20 cellular contexts compared by ENCODE assay signal in the genomic region with DNA sequence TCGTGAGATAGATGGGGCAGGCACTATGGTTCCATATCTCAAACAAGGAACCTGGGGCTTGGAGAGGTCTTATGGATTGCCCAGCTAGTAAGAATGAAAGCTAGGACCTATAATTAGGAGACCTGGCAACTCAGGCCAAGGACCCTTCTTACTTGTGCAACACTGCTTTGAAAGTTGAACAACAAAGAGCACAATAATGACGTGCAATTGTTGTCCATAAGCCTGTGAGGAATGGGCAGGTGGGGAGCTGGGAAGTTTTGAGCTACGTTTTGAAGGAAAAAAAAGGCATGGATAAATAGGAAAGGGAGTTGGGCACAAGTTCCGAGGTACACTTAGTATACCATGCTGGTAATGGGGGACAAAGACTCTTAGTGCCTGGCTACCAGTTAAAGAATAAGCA.
"Had no signal": no experiment of that assay in that cellular context is flagged by ENCODE, and none has a peak within 500 bp of the region (broad histone marks: within the 10 kb centered on the region; RNA-seq: fewer than 3 reads in every experiment).

No MANE protein-coding gene starts in this region.

- H3K4me1 ChIP-seq: gastrocnemius medialis, left ventricle myocardium inferior, testis, transverse colon had no signal

- DNase-seq: amygdala; caudate nucleus; cortex of kidney; effector memory CD8-positive, alpha-beta T cell; erythroblast; gastrocnemius medialis; glutamatergic neuron; islet precursor cell; left ventricle myocardium inferior; mesendoderm; stimulated activated CD4-positive, alpha-beta T cell treated with anti-CD3 and anti-CD28 coated beads, Interleukin-12 subunit alpha, Interleukin-12 subunit beta, amount 100 ng/mL, for 4 hours; stimulated activated CD4-positive, alpha-beta T cell treated with anti-CD3 and anti-CD28 coated beads, Interleukin-4, amount 100 ng/mL, for 1 hour; stimulated activated naive CD8-positive, alpha-beta T cell treated with anti-CD3 and anti-CD28 coated beads, Interleukin-15, Interleukin-2, amounts not matched to agents 100 U/mL and 50 U/mL, for 24 hours; testis; transverse colon had no signal

- H3K4me3 Mint-ChIP-seq: effector memory CD8-positive, alpha-beta T cell; nephron had no signal

- H3K4me1 Mint-ChIP-seq: nephron had no signal

- ATAC-seq: effector memory CD8-positive, alpha-beta T cell; gastrocnemius medialis; sciatic nerve had no signal

- H3K27ac ChIP-seq: gastrocnemius medialis, left ventricle myocardium inferior, neutrophil, testis, transverse colon had no signal

- H3K4me3 ChIP-seq: gastrocnemius medialis, left ventricle myocardium inferior, lung, skin epidermis, testis, transverse colon had no signal

- H3K36me3 ChIP-seq: gastrocnemius medialis, left ventricle myocardium inferior, neutrophil, transverse colon had no signal

- H3K27ac Mint-ChIP-seq: effector memory CD8-positive, alpha-beta T cell; nephron had no signal

- H3K9me3 ChIP-seq: gastrocnemius medialis, neutrophil, testis, transverse colon had no signal
